Comparison of ENCODE assay signal across 8 cellular contexts in the genomic region with DNA sequence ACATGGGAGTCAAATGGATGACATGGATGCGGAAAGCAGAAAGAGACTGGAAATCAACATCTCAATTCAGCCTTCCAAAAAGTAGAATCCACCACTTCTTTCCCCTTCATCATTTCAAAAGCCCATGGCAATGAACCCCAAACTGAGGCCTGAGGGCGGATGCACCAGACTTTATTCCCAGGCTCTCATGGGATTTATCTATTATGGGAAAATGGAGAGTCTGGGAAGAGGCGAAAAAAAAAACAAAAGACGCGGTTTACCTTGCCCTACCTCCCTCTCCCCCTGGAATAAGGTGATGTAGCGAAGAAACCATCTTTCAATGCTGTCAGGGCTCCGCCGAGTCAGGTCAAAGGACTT. TPM values are rescaled to one million over a fixed set of nuclear protein-coding genes. Genes with fewer than 3 reads are reported as not detected.
DNase-seq lines count a peak whose midpoint lies in the region; ATAC-seq lines count a peak whose summit lies in the region.

No MANE protein-coding gene starts in this region.

- no peaks in the 10 kb centered on the region for H3K36me3 ChIP-seq in iPS-15b (ENCODE audit: control insufficient read depth, insufficient read depth, low read length)

- peaks cover 25% of the 10 kb centered on the region for H3K36me3 Mint-ChIP-seq in activated CD8-positive, alpha-beta T cell treated with anti-CD3 and anti-CD28 coated beads, Interleukin-2, amount 10 ng/mL, durations not matched to agents 7 days and 5 days (ENCODE audit: low read depth)
- H3K36me3 Mint-ChIP-seq in stimulated activated naive B cell treated with anti-CD40 and anti-IgM and Interleukin-4, amounts not matched to agents 10 μg/mL and 1 μg/mL and 100 μg/mL, for 72 hours: peaks cover 5 to 9% of the 10 kb centered on the region in 2 donors

- H3K9ac ChIP-seq in iPS-15b (ENCODE audit: low read depth, low read length): peak overlapping the region; percentile 48

- no peaks in the 10 kb centered on the region for H3K27me3 Mint-ChIP-seq in activated CD8-positive, alpha-beta T cell treated with anti-CD3 and anti-CD28 coated beads, Interleukin-2, amount 10 ng/mL, durations not matched to agents 7 days and 5 days (ENCODE audit: low read depth)
- H3K27me3 Mint-ChIP-seq in stimulated activated naive B cell treated with anti-CD40 and anti-IgM and Interleukin-4, amounts not matched to agents 10 μg/mL and 1 μg/mL and 100 μg/mL, for 72 hours: no peaks in the 10 kb centered on the region

- H3K4me3 ChIP-seq in iPS-15b (ENCODE audit: low read depth, low read length): peak overlapping the region; percentile 86

- H3K27ac Mint-ChIP-seq in activated CD8-positive, alpha-beta T cell treated with anti-CD3 and anti-CD28 coated beads, Interleukin-2, amount 10 ng/mL, durations not matched to agents 7 days and 5 days: peak overlapping the region; percentile 95
- peak overlapping the region; percentile 81 for H3K27ac Mint-ChIP-seq in stimulated activated naive B cell treated with anti-CD40 and anti-IgM and Interleukin-4, amounts not matched to agents 10 μg/mL and 1 μg/mL and 100 μg/mL, for 72 hours

- H3K9me3 Mint-ChIP-seq in activated CD8-positive, alpha-beta T cell treated with anti-CD3 and anti-CD28 coated beads, Interleukin-2, amount 10 ng/mL, durations not matched to agents 7 days and 5 days (ENCODE audit: insufficient read depth): peaks cover 15% of the 10 kb centered on the region
- H3K9me3 Mint-ChIP-seq in stimulated activated naive B cell treated with anti-CD40 and anti-IgM and Interleukin-4, amounts not matched to agents 10 μg/mL and 1 μg/mL and 100 μg/mL, for 72 hours: peaks cover 0 to 2% of the 10 kb centered on the region in 2 donors

- DNase-seq in DMS79 (lab: John Stamatoyannopoulos, UW): peak; percentile 26
- no peak for DNase-seq in DMS79 treated with DMSO at 0.1 percent for 48 hours (lab: John Stamatoyannopoulos, UW)
- no peak for DNase-seq in activated CD8-positive, alpha-beta T cell treated with anti-CD3 and anti-CD28 coated beads, Interleukin-2, amount 10 ng/mL, durations not matched to agents 7 days and 5 days
- DNase-seq in stimulated activated naive B cell treated with anti-CD40 and anti-IgM and Interleukin-4, amounts not matched to agents 10 μg/mL and 1 μg/mL and 100 μg/mL, for 72 hours: no peak
- no peak for DNase-seq in T1000 (lab: John Stamatoyannopoulos, UW)
- no peak for DNase-seq in medulla oblongata (ENCODE audit: extremely low spot score)
- DNase-seq in NCI-H2227 (lab: John Stamatoyannopoulos, UW; ENCODE audit: unreplicated experiment): no peak

- peak overlapping the region; percentile 91 for H3K4me3 Mint-ChIP-seq in activated CD8-positive, alpha-beta T cell treated with anti-CD3 and anti-CD28 coated beads, Interleukin-2, amount 10 ng/mL, durations not matched to agents 7 days and 5 days
- peak overlapping the region; percentile 87 to 99 for H3K4me3 Mint-ChIP-seq in stimulated activated naive B cell treated with anti-CD40 and anti-IgM and Interleukin-4, amounts not matched to agents 10 μg/mL and 1 μg/mL and 100 μg/mL, for 72 hours

- no peaks in the 10 kb centered on the region for H3K9me3 ChIP-seq in iPS-15b (ENCODE audit: control insufficient read depth, insufficient read depth, low read length)

- CTCF ChIA-PET in activated CD8-positive, alpha-beta T cell treated with anti-CD3 and anti-CD28 coated beads, Interleukin-2, amount 10 ng/mL, durations not matched to agents 7 days and 5 days (lab: Charles Lee): interaction anchor here (0.6 to 1.3 kb wide), 3 partner anchors 44 to 145 kb away, joined by 3 to 6 read pairs (median 3); no protein-coding TSS in a partner anchor

- POLR2A ChIA-PET in activated CD8-positive, alpha-beta T cell treated with anti-CD3 and anti-CD28 coated beads, Interleukin-2, amount 10 ng/mL, durations not matched to agents 7 days and 5 days (lab: Charles Lee): interaction anchor here (1.4 to 2.0 kb wide), 2 partner anchors 181 to 183 kb away, joined by 7 to 15 read pairs; partner anchors contain the start of gene SCYL3

- ATAC-seq in activated CD8-positive, alpha-beta T cell treated with anti-CD3 and anti-CD28 coated beads, Interleukin-2, amount 10 ng/mL, durations not matched to agents 7 days and 5 days: peak; percentile 3
- no peak for ATAC-seq in stimulated activated naive B cell treated with anti-CD40 and anti-IgM and Interleukin-4, amounts not matched to agents 10 μg/mL and 1 μg/mL and 100 μg/mL, for 72 hours (replicated peaks)

- no peaks in the 10 kb centered on the region for H3K4me1 ChIP-seq in iPS-15b (ENCODE audit: control insufficient read depth, insufficient read depth, low read length)

- H3K27me3 ChIP-seq in iPS-15b (ENCODE audit: control insufficient read depth, insufficient read depth, low read length): no peaks in the 10 kb centered on the region

- peaks cover 55% of the 10 kb centered on the region for H3K4me1 Mint-ChIP-seq in activated CD8-positive, alpha-beta T cell treated with anti-CD3 and anti-CD28 coated beads, Interleukin-2, amount 10 ng/mL, durations not matched to agents 7 days and 5 days (ENCODE audit: low read depth)
- H3K4me1 Mint-ChIP-seq in stimulated activated naive B cell treated with anti-CD40 and anti-IgM and Interleukin-4, amounts not matched to agents 10 μg/mL and 1 μg/mL and 100 μg/mL, for 72 hours: peaks cover 20 to 49% of the 10 kb centered on the region in 2 donors

RNA-seq across cellular contexts. Expression of gene KIFAP3, which starts 0.6 kb away (rescaled TPM):
- 10 to 100 TPM; 20.1 to 21.7 TPM for total RNA-seq in activated CD8-positive, alpha-beta T cell treated with anti-CD3 and anti-CD28 coated beads, Interleukin-2, amount 10 ng/mL, durations not matched to agents 7 days and 5 days
